1 cellular context compared by ENCODE assay signal in the genomic region with DNA sequence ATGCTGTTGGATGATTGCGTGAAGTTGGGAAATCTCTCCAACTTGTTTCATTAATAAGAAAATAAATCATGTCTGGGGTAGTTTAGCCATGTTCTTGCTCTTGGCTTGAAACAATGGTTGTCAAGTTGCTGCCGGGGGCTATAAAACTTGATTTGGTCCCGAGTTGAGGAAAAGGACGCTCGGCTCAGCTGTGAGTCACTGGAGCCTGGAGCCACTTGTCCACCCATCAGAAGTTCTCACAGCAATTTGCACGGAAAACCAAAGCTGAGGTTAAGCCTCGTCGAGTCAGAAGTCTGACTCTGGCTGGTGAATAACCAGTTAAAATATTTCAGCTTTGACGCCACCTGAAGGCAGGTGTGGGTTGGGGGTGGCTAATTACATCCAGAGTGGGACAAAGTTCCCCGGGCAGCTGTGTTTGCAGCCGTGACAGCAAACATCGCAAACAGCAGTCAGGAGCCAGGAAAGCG.
TF ChIP-seq lines count a peak whose summit lies in the region.

No MANE protein-coding gene starts in this region.

TF ChIP-seq in H1, 55 proteins besides CTCF, POLR2A, EP300 and RAD21:
- no peak for TF ChIP-seq SP1 (IDR thresholded peaks at IDR 0.05; ENCODE audit: low read depth, low read length)
- no peak for TF ChIP-seq NRF1 (IDR thresholded peaks at IDR 0.05; ENCODE audit: low read depth, low read length)
- no peak for TF ChIP-seq HDAC6 (IDR thresholded peaks at IDR 0.05; ENCODE audit: low read depth, low read length)
- TF ChIP-seq TAF1 (IDR thresholded peaks at IDR 0.05; ENCODE audit: low read depth, low read length) = no peak
- TF ChIP-seq, protein P1, sequence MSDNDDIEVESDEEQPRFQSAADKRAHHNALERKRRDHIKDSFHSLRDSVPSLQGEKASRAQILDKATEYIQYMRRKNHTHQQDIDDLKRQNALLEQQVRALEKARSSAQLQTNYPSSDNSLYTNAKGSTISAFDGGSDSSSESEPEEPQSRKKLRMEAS (IDR thresholded peaks at IDR 0.05) = no peak
- TF ChIP-seq KDM1A (IDR thresholded peaks at IDR 0.05; ENCODE audit: borderline replicate concordance, low read length) = no peak
- TF ChIP-seq ZNF274 (IDR thresholded peaks at IDR 0.05; ENCODE audit: borderline replicate concordance, extremely low read depth, low read length) = no peak
- TF ChIP-seq BACH1 (IDR thresholded peaks at IDR 0.05; ENCODE audit: low read length) = no peak
- TF ChIP-seq MAFK (IDR thresholded peaks at IDR 0.05; ENCODE audit: low read depth, low read length) = no peak
- no peak for TF ChIP-seq GABPA (IDR thresholded peaks at IDR 0.05; ENCODE audit: borderline replicate concordance, insufficient read depth, low read length)
- TF ChIP-seq SP2 (IDR thresholded peaks at IDR 0.05; ENCODE audit: low read length) = no peak
- no peak for TF ChIP-seq SAP30 (IDR thresholded peaks at IDR 0.05; ENCODE audit: insufficient read depth, insufficient replicate concordance, low read length)
- no peak for TF ChIP-seq HDAC2 (IDR thresholded peaks at IDR 0.05; ENCODE audit: borderline replicate concordance in 1 of 2, low read depth in 2 of 2, low read length in 2 of 2)
- TF ChIP-seq RBBP5 (IDR thresholded peaks at IDR 0.05; ENCODE audit: borderline replicate concordance, low read depth, low read length) = no peak
- no peak for TF ChIP-seq TCF12 (IDR thresholded peaks at IDR 0.05; ENCODE audit: low read depth, low read length)
